8 cellular contexts compared by ENCODE assay signal in the genomic region with DNA sequence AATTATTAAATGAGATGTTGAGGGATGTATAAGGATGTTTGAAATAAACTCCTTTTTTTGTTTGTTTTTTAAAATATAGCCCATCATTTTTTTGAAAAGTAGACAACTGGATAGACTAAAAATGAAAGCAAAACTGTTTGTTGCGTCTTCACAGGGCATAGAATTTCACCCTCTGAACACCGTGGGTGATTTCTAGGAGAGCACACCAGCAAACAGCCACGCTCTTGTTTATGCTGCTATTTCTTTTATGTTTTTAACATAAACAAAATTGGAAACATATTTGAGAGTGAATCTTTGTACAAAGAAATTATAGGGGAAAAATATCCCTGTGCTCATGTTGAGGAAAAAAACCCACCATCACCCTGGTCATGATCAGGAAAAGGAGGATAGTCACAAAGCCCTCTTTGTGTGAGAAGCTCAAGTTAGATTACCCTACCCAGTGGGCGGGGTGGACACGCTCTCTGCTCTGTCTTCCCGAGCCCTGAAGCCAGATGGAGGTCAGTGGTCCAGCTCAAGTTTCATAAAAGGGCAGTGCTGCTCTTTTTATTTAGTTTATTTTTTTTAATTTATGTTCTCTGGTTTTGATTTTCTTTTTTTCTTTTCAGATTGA.
DNase-seq lines count a peak whose midpoint lies in the region; ATAC-seq and TF ChIP-seq lines count a peak whose summit lies in the region.

No MANE protein-coding gene starts in this region.

- intact Hi-C loops in upper lobe of right lung (cut with DNase I), result no loop called here

- H3K4me3 ChIP-seq in upper lobe of right lung, result no peak overlapping the region

- H3K27ac ChIP-seq in upper lobe of right lung, result no peak overlapping the region

- no peaks in the 10 kb centered on the region for H3K27me3 ChIP-seq in upper lobe of right lung

- no peaks in the 10 kb centered on the region for H3K36me3 ChIP-seq in upper lobe of right lung

- TF ChIP-seq CTCF in upper lobe of right lung (IDR thresholded peaks at IDR 0.05), result no peak

- H3K4me1 ChIP-seq in upper lobe of right lung, result no peaks in the 10 kb centered on the region

- peak; percentile 92 for ATAC-seq in GM18517 (IDR thresholded peaks at IDR 0.05; ENCODE audit: unreplicated experiment)
- ATAC-seq in HG02798 (IDR thresholded peaks at IDR 0.05; ENCODE audit: poor library complexity, unreplicated experiment), result peak; percentile 86
- no peak for ATAC-seq in upper lobe of right lung

- no peaks in the 10 kb centered on the region for H3K9me3 ChIP-seq in upper lobe of right lung

- DNase-seq in AG20443 (ENCODE audit: low spot score), result peak; percentile 60
- DNase-seq in NCI-H2029 (lab: John Stamatoyannopoulos, UW), result peak; percentile 48
- peak; percentile 70 for DNase-seq in epidermal melanocyte (ENCODE audit: insufficient read length, low spot score)
- DNase-seq in COLO668 (lab: John Stamatoyannopoulos, UW; ENCODE audit: unreplicated experiment), result no peak
- DNase-seq in upper lobe of right lung, result no peak
- no peak for DNase-seq in NCI-H345 (lab: John Stamatoyannopoulos, UW)

Comparison
In these comparisons a context has a peak if more than half of its experiments do, and no peak if none do; other contexts are left out.
1. DNase-seq: peak in AG20443 (single experiment), NCI-H2029 (single experiment) and epidermal melanocyte (single experiment); none in COLO668 (single experiment), upper lobe of right lung (single experiment) and NCI-H345 (single experiment).